ENCODE assay signal across 19 cellular contexts in the genomic region with DNA sequence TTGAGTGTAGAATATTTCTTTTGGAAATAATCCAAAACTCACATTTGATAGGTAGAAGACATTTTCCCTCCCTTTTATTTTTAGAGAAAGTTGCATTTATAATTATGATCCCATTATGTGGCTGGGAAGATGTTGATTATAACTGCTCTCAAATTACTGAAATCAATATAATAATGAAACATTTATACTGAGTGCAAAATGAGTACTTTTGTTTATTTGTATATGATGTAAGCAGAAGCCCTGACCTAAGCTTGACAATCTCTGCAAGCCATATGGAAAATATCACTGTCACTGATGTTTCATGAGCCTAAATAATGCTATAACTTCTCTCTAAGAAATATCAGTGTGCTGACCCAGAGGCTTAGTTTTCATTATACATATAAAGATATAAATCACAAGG.
DNase-seq lines count a peak whose midpoint lies in the region; TF ChIP-seq lines count a peak whose summit lies in the region.
"Had no signal": no experiment of that assay in that cellular context is flagged by ENCODE, and none has a peak within 500 bp of the region (broad histone marks: within the 10 kb centered on the region; RNA-seq: fewer than 3 reads in every experiment).

No MANE protein-coding gene starts in this region.

- no peaks in the 10 kb centered on the region for H3K27me3 ChIP-seq in mesenchymal stem cell (ENCODE audit: control insufficient read depth in 1 of 2, insufficient read depth in 1 of 2, low read length in 2 of 2)
- H3K27me3 ChIP-seq: BLaER1, MG63 had no signal

- H3K4ac ChIP-seq in mesenchymal stem cell (ENCODE audit: low read depth in 1 of 2, low read length in 2 of 2), result no peak overlapping the region

- CTCF ChIA-PET in Calu3 (lab: Charles Lee), result no interaction called here

- no peak overlapping the region for H3K9ac ChIP-seq in mesenchymal stem cell (ENCODE audit: low read length)
- H3K9ac ChIP-seq: BLaER1 had no signal

- H3K4me1 ChIP-seq in mesenchymal stem cell (ENCODE audit: control insufficient read depth, insufficient read depth, low read depth, low read length), result no peaks in the 10 kb centered on the region
- H3K4me1 ChIP-seq: A549, BLaER1 had no signal

- no peak overlapping the region for H3K18ac ChIP-seq in mesenchymal stem cell (ENCODE audit: low read depth in 1 of 2, low read length in 2 of 2)

- no peak overlapping the region for H3K27ac ChIP-seq in mesenchymal stem cell (ENCODE audit: low read length, poor library complexity, severe bottlenecking)
- H3K27ac ChIP-seq: A549, BLaER1 had no signal

- intact Hi-C loops in Calu3 (cut with micrococcal nuclease; ENCODE audit: unreplicated experiment), result no loop called here

- H3K9me3 ChIP-seq in mesenchymal stem cell (ENCODE audit: control insufficient read depth, low read length), result peaks cover 20% of the 10 kb centered on the region

- no peak overlapping the region for H2BK12ac ChIP-seq in mesenchymal stem cell (ENCODE audit: low read length in 2 of 2)

- H3K36me3 ChIP-seq in mesenchymal stem cell (ENCODE audit: control insufficient read depth in 1 of 2, insufficient read depth in 2 of 2, low read depth in 1 of 2, low read length in 2 of 2), result no peaks in the 10 kb centered on the region
- H3K36me3 ChIP-seq: BLaER1, MG63 had no signal

- no peak overlapping the region for H2BK120ac ChIP-seq in mesenchymal stem cell (ENCODE audit: low read depth, low read length)

- H3K14ac ChIP-seq in mesenchymal stem cell (ENCODE audit: low read length in 2 of 2), result no peak overlapping the region

- no peak overlapping the region for H2AK5ac ChIP-seq in mesenchymal stem cell (ENCODE audit: low read length, severe bottlenecking)

- no peak for TF ChIP-seq CTCF in Calu3 (IDR thresholded peaks at IDR 0.05; ENCODE audit: unreplicated experiment)
- no peak for TF ChIP-seq CTCF in chondrocyte (IDR thresholded peaks at IDR 0.05)

- DNase-seq in H4 (ENCODE audit: low spot score) (peak; percentile 44), SK-N-DZ (ENCODE audit: low spot score) (peak; percentile 43), fibroblast of gingiva (ENCODE audit: low read depth) (peak; percentile 42), mesenchymal stem cell (peak; percentile 68), Calu3 (no peak), chondrocyte (ENCODE audit: low spot score) (no peak), amygdala (lab: John Stamatoyannopoulos, UW) (no peak)
- DNase-seq: CD4-positive, alpha-beta memory T cell; DMS53; Kasumi-1; MG63; NCI-H1048; NCI-H146; NCI-H2029 treated with DMSO at 0.1 percent for 48 hours; NCI-H510A; NCI-H748 treated with DMSO at 0.1 percent for 48 hours; SHP77 had no signal

- no peaks in the 10 kb centered on the region for H3K9me3 Mint-ChIP-seq in Calu3 (ENCODE audit: low read depth, unreplicated experiment)
- peaks cover 49% of the 10 kb centered on the region for H3K9me3 Mint-ChIP-seq in chondrocyte (ENCODE audit: low read depth)

- no peak overlapping the region for H3K23ac ChIP-seq in mesenchymal stem cell (ENCODE audit: low read length in 2 of 2)

- H3K4me3 ChIP-seq in mesenchymal stem cell (ENCODE audit: insufficient read depth in 1 of 2, low read depth in 1 of 2, low read length in 2 of 2), result no peak overlapping the region
- H3K4me3 ChIP-seq: A549, BLaER1, MG63 had no signal

- H3K36me3 Mint-ChIP-seq in Calu3 (ENCODE audit: insufficient read depth, unreplicated experiment) (no peaks in the 10 kb centered on the region), chondrocyte (ENCODE audit: low read depth) (peaks cover 31% of the 10 kb centered on the region)
- H3K36me3 Mint-ChIP-seq: CD4-positive, alpha-beta memory T cell had no signal

- no peak overlapping the region for H3K4me2 ChIP-seq in mesenchymal stem cell (ENCODE audit: low read length, poor library complexity, severe bottlenecking)
- H3K4me2 ChIP-seq: A549, BLaER1 had no signal

- no peaks in the 10 kb centered on the region for H3K27me3 Mint-ChIP-seq in Calu3 (ENCODE audit: unreplicated experiment)
- H3K27me3 Mint-ChIP-seq in chondrocyte (ENCODE audit: low read depth), result no peaks in the 10 kb centered on the region

- BruUV-seq in Calu3 (replicated peaks; lab: Mats Ljungman, UMichigan), result no TSS peak

- H3K4me1 Mint-ChIP-seq in Calu3 (ENCODE audit: low read depth, unreplicated experiment), result peaks cover 11% of the 10 kb centered on the region
- peaks cover 33% of the 10 kb centered on the region for H3K4me1 Mint-ChIP-seq in chondrocyte (ENCODE audit: low read depth)
- H3K4me1 Mint-ChIP-seq: CD4-positive, alpha-beta memory T cell had no signal

- H2BK15ac ChIP-seq in mesenchymal stem cell (ENCODE audit: low read depth, poor library complexity, severe bottlenecking), result no peak overlapping the region

- no peak overlapping the region for H2AFZ ChIP-seq in mesenchymal stem cell (ENCODE audit: low read depth, low read length)

- no peak overlapping the region for H3K4me3 Mint-ChIP-seq in Calu3 (ENCODE audit: low read depth, unreplicated experiment)
- H3K4me3 Mint-ChIP-seq in chondrocyte (ENCODE audit: unreplicated experiment), result no peak overlapping the region
- H3K4me3 Mint-ChIP-seq: CD4-positive, alpha-beta memory T cell had no signal

- H2BK5ac ChIP-seq in mesenchymal stem cell (ENCODE audit: low read depth, low read length, poor library complexity, severe bottlenecking), result no peak overlapping the region

- no peaks in the 10 kb centered on the region for H3K79me1 ChIP-seq in mesenchymal stem cell (replicated peaks; ENCODE audit: low read length, poor library complexity, severe bottlenecking)

- H4K91ac ChIP-seq in mesenchymal stem cell (ENCODE audit: low read length), result no peak overlapping the region

- no peak overlapping the region for H4K8ac ChIP-seq in mesenchymal stem cell (ENCODE audit: low read length)

- no peak overlapping the region for H3K27ac Mint-ChIP-seq in Calu3 (ENCODE audit: unreplicated experiment)
- H3K27ac Mint-ChIP-seq in chondrocyte (ENCODE audit: unreplicated experiment), result no peak overlapping the region
- H3K27ac Mint-ChIP-seq: CD4-positive, alpha-beta memory T cell had no signal

Comparison
In these comparisons a context has a peak if more than half of its experiments do, and no peak if none do; other contexts are left out.
1. DNase-seq: peak in H4 (single experiment), SK-N-DZ (single experiment), fibroblast of gingiva (single experiment) and mesenchymal stem cell (single experiment); none in Calu3 (single experiment), chondrocyte (single experiment) and amygdala (0 of 56).